Comparison of ENCODE assay signal across 26 cellular contexts in the genomic region with DNA sequence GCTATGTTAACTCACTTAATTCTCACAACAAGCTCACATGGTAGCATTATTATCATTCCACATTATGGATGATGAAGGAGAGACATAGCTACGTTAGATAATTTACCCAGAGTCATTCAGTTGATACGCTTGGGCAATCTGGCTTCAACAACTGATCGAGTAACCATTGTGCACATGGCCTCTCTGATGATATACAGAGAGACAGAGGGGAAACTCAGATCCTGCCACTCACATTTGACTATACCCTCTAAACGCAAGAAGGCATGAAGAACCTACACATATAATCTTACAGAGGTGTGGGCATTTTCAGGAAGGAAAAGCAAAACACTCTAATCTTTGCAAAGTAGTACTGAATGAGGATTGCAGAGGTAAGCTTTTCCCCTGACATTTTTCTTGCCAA.
"Had no signal": no experiment of that assay in that cellular context is flagged by ENCODE, and none has a peak within 500 bp of the region (broad histone marks: within the 10 kb centered on the region; RNA-seq: fewer than 3 reads in every experiment).

No MANE protein-coding gene starts in this region.

- H3K79me2 ChIP-seq: parathyroid adenoma had no signal

- H3K9ac ChIP-seq: parathyroid adenoma had no signal

- H3K27me3 ChIP-seq: breast epithelium, right atrium auricular region, stomach, thyroid gland, upper lobe of left lung, vagina had no signal

- H3K27ac ChIP-seq: breast epithelium, parathyroid adenoma, right atrium auricular region, stomach, thyroid gland, upper lobe of left lung, vagina had no signal

- H3K4me2 ChIP-seq: smooth muscle cell had no signal

- DNase-seq: activated CD4-positive, alpha-beta T cell treated with anti-CD3 and anti-CD28 coated beads, Interleukin-2, amount 50 U/mL, for 1 hour; activated CD4-positive, CD25-positive, alpha-beta regulatory T cell treated with anti-CD3 and anti-CD28 coated beads, Interleukin-2, amount 50 U/mL, for 72 hours; activated CD8-positive, alpha-beta T cell treated with anti-CD3 and anti-CD28 coated beads for 36 hours; activated naive CD8-positive, alpha-beta T cell treated with anti-CD3 and anti-CD28 coated beads, Interleukin-2, amount 50 U/mL, for 24 hours; activated T-cell treated with anti-CD3 and anti-CD28 coated beads, Interleukin-2, amount 50 U/mL, for 48 hours; central memory CD4-positive, alpha-beta T cell; endodermal cell; foreskin fibroblast; head of caudate nucleus; hippocampal formation; kidney; midbrain; naive thymus-derived CD4-positive, alpha-beta T cell; occipital lobe; stimulated activated CD4-positive, alpha-beta T cell treated with anti-CD3 and anti-CD28 coated beads, Interleukin-1b, Interleukin-23, amount 100 ng/mL, for 48 hours; stimulated activated naive B cell treated with anti-CD40 and anti-IgM and Interleukin-4, amounts not matched to agents 10 μg/mL and 1 μg/mL and 100 μg/mL, for 72 hours; stomach; T1000; thyroid gland; upper lobe of left lung had no signal

- H3K4me3 ChIP-seq: breast epithelium, right atrium auricular region, smooth muscle cell, stomach, thyroid gland, upper lobe of left lung, vagina had no signal

- H3K36me3 ChIP-seq: breast epithelium, right atrium auricular region, stomach, thyroid gland, upper lobe of left lung, vagina had no signal

- H3K4me1 ChIP-seq: breast epithelium, parathyroid adenoma, right atrium auricular region, stomach, upper lobe of left lung, vagina had no signal

- H3K9me3 ChIP-seq: breast epithelium, right atrium auricular region, stomach, thyroid gland, upper lobe of left lung, vagina had no signal

- ATAC-seq: activated CD8-positive, alpha-beta T cell treated with anti-CD3 and anti-CD28 coated beads for 36 hours; activated naive CD8-positive, alpha-beta T cell treated with anti-CD3 and anti-CD28 coated beads, Interleukin-2, amount 50 U/mL, for 24 hours; esophagus mucosa; naive thymus-derived CD4-positive, alpha-beta T cell; stimulated activated naive B cell treated with anti-CD40 and anti-IgM and Interleukin-4, amounts not matched to agents 10 μg/mL and 1 μg/mL and 100 μg/mL, for 72 hours had no signal

- H2AFZ ChIP-seq: parathyroid adenoma had no signal
